Comparison of ENCODE assay signal across 15 cellular contexts in genomic region chr22:48104102-48104738, GRCh38.
DNase-seq lines count a peak whose midpoint lies in the region; FAIRE-seq and TF ChIP-seq lines count a peak whose summit lies in the region.
"Had no signal": no experiment of that assay in that cellular context is flagged by ENCODE, and none has a peak within 500 bp of the region (broad histone marks: within the 10 kb centered on the region; RNA-seq: fewer than 3 reads in every experiment).

No MANE protein-coding gene starts in this region.

- H3K4me1 ChIP-seq in BLaER1: peaks cover 48% of the 10 kb centered on the region

- H3K4me2 ChIP-seq in BLaER1: peak overlapping the region; percentile 53

- H3K4me1 Mint-ChIP-seq in osteocyte (ENCODE audit: unreplicated experiment): no peaks in the 10 kb centered on the region

- H3K36me3 ChIP-seq in BLaER1 (no peaks in the 10 kb centered on the region), bronchial epithelial cell (ENCODE audit: control insufficient read depth, insufficient read depth, low read length) (no peaks in the 10 kb centered on the region)

- peaks cover 2% of the 10 kb centered on the region for H3K27me3 Mint-ChIP-seq in osteocyte (ENCODE audit: unreplicated experiment)

- no peak for TF ChIP-seq CTCF in bronchial epithelial cell (IDR thresholded peaks at IDR 0.05; ENCODE audit: insufficient read depth, low read length, severe bottlenecking)
- TF ChIP-seq CTCF in osteocyte (IDR thresholded peaks at IDR 0.05): no peak

- no peaks in the 10 kb centered on the region for H3K27me3 ChIP-seq in BLaER1
- H3K27me3 ChIP-seq in bronchial epithelial cell (ENCODE audit: control insufficient read depth, insufficient read depth, low read length): no peaks in the 10 kb centered on the region

- H3K27ac ChIP-seq in BLaER1: no peak overlapping the region
- H3K27ac ChIP-seq: 22Rv1 had no signal

- peaks cover 26% of the 10 kb centered on the region for H3K9me3 ChIP-seq in BLaER1

- peak; percentile 9 for DNase-seq in DMS 273 (lab: John Stamatoyannopoulos, UW; ENCODE audit: unreplicated experiment)
- no peak for DNase-seq in DMS 273 treated with DMSO at 0.1 percent for 48 hours (lab: John Stamatoyannopoulos, UW)
- DNase-seq in bronchial epithelial cell (ENCODE audit: low read depth): no peak
- DNase-seq in osteocyte (ENCODE audit: extremely low spot score, unreplicated experiment): peak; percentile 74
- DNase-seq in cerebellum (ENCODE audit: low spot score): no peak
- no peak for DNase-seq in H4 (ENCODE audit: low spot score)
- no peak for DNase-seq in NCI-H1048 (lab: John Stamatoyannopoulos, UW)
- DNase-seq: H7, Kasumi-1, NCI-H2029, NCI-H524 had no signal

- no peaks in the 10 kb centered on the region for H4K20me1 ChIP-seq in BLaER1

- H3K27ac Mint-ChIP-seq in osteocyte (ENCODE audit: unreplicated experiment): no peak overlapping the region

- no peaks in the 10 kb centered on the region for H3K36me3 Mint-ChIP-seq in osteocyte (ENCODE audit: unreplicated experiment)

- peaks cover 9% of the 10 kb centered on the region for H3K9me3 Mint-ChIP-seq in osteocyte (ENCODE audit: unreplicated experiment)

- H3K9ac ChIP-seq in BLaER1: no peak overlapping the region

- H3K4me3 ChIP-seq in BLaER1 (no peak overlapping the region), bronchial epithelial cell (ENCODE audit: low read depth, low read length) (no peak overlapping the region)
- H3K4me3 ChIP-seq: GM12878 had no signal

- H3K4me3 Mint-ChIP-seq in osteocyte (ENCODE audit: unreplicated experiment): no peak overlapping the region

- peak; percentile 13 for FAIRE-seq in bronchial epithelial cell (lab: Jason Lieb, UNC)
- FAIRE-seq: GM12878, GM18507 had no signal

Comparison
In these comparisons a context has a peak if more than half of its experiments do, and no peak if none do; other contexts are left out.
1. DNase-seq: peak in DMS 273 (single experiment) and osteocyte (single experiment); none in DMS 273 treated with DMSO at 0.1 percent for 48 hours (single experiment), bronchial epithelial cell (single experiment), cerebellum (single experiment), H4 (single experiment) and NCI-H1048 (single experiment).